ENCODE assay signal across 1 cellular context in the genomic region with DNA sequence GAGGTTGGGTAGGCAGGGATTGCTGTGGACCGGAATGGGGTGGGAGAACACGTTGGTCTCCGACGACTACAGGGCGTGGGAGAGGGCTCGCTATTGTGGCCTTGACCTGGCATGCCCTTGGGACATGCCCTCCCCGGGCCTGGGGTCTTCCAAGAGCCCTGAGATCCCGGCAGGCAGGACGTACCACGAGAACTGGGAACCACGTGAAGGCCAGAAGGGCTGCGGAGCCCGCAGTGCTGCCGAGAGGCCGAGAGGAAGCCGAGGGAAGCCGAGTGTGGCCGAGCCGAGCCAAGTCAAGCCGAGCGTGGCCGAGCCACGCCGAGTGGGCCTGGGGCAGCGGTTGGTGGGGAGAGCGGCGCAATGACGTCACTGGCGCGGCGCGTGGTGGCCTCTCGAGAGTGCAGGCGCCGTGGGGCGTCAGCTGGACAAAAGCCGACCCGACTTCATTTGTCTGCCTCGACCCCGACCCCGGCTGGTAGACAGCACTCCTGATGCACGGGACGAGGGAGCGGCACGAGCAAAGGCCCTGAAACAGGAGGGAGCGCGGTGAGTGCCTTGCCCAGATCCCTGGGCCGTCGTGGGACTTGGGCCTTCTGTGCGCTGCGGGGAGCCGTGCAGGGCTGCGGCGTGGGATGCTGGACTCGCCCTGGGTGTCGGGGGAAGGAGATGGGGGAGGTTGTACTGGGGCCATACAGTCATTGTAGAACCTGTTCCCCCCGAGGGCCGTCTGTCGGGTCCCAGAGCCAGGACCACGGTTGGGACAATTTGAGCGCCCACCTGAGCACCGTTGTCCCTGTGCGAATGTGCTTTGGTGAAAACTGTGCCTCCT.
A peak's percentile ranks its signal among the peaks of the same experiment; 100 is the strongest.
TF ChIP-seq lines count a peak whose summit lies in the region.

No MANE protein-coding gene starts in this region.

TF ChIP-seq in HepG2, 621 proteins besides CTCF, POLR2A, EP300 and RAD21 (continued from another document and continues in another):
- TF ChIP-seq ZNF646 (CRISPR knock-in tag; IDR thresholded peaks at IDR 0.05) (no peak), ZNF44 (CRISPR knock-in tag; IDR thresholded peaks at IDR 0.05) (no peak), ZNF616 (CRISPR knock-in tag; IDR thresholded peaks at IDR 0.05; ENCODE audit: low read depth) (no peak), ZFP1 (CRISPR knock-in tag; IDR thresholded peaks at IDR 0.05) (no peak), ZNF136 (CRISPR knock-in tag; IDR thresholded peaks at IDR 0.05; ENCODE audit: low read depth) (no peak), MTA1 (CRISPR knock-in tag; IDR thresholded peaks at IDR 0.05; ENCODE audit: borderline replicate concordance) (peak; percentile 45; the same call in 1 of the 2 replicates), ZNF776 (CRISPR knock-in tag; IDR thresholded peaks at IDR 0.05) (no peak), MED8 (CRISPR knock-in tag; IDR thresholded peaks at IDR 0.05; ENCODE audit: insufficient replicate concordance) (no peak), SRF (IDR thresholded peaks at IDR 0.05; ENCODE audit: low read depth, low read length) (no peak), ZNF296 (CRISPR knock-in tag; conservative IDR thresholded peaks at IDR 0.05) (no peak), HNF1B (CRISPR knock-in tag; IDR thresholded peaks at IDR 0.05) (no peak), SNAI1 (CRISPR knock-in tag; IDR thresholded peaks at IDR 0.05; ENCODE audit: borderline replicate concordance) (no peak), ZFP90 (CRISPR knock-in tag; IDR thresholded peaks at IDR 0.05; ENCODE audit: borderline replicate concordance) (no peak), ZNF577 (CRISPR knock-in tag; IDR thresholded peaks at IDR 0.05; ENCODE audit: borderline replicate concordance, low read depth) (no peak), SALL2 (CRISPR knock-in tag; IDR thresholded peaks at IDR 0.05) (no peak), PCBP1 (IDR thresholded peaks at IDR 0.05; ENCODE audit: borderline replicate concordance, low read depth, low read length) (0 out of 2 replicates have a peak, but pooled peaks have one; percentile 20), ZSCAN12 (CRISPR knock-in tag; IDR thresholded peaks at IDR 0.05) (no peak), ZNF564 (CRISPR knock-in tag; IDR thresholded peaks at IDR 0.05) (no peak), ATF7 (IDR thresholded peaks at IDR 0.05) (peak; percentile 91), ATF7 (CRISPR knock-in tag; IDR thresholded peaks at IDR 0.05) (no peak), NR2C2 (CRISPR knock-in tag; IDR thresholded peaks at IDR 0.05; ENCODE audit: borderline replicate concordance) (no peak), ZNF878 (CRISPR knock-in tag; IDR thresholded peaks at IDR 0.05) (no peak), ARID2 (CRISPR knock-in tag; IDR thresholded peaks at IDR 0.05; ENCODE audit: borderline replicate concordance) (no peak), ZNF552 (CRISPR knock-in tag; IDR thresholded peaks at IDR 0.05; ENCODE audit: borderline replicate concordance) (no peak), AGO1 (IDR thresholded peaks at IDR 0.05; ENCODE audit: low read depth, low read length, poor library complexity, severe bottlenecking) (peak; percentile 39), MEIS2 (CRISPR knock-in tag; IDR thresholded peaks at IDR 0.05) (no peak), GTF2F1 (IDR thresholded peaks at IDR 0.05; ENCODE audit: low read length) (no peak), NRL (CRISPR knock-in tag; IDR thresholded peaks at IDR 0.05; ENCODE audit: borderline replicate concordance) (0 out of 2 replicates have a peak, but pooled peaks have one; percentile 3), ZBTB38 (CRISPR knock-in tag; IDR thresholded peaks at IDR 0.05) (no peak), RARA (CRISPR knock-in tag; IDR thresholded peaks at IDR 0.05) (no peak), CREB1 (IDR thresholded peaks at IDR 0.05) (peak; percentile 92), CREB1 (CRISPR knock-in tag; IDR thresholded peaks at IDR 0.05) (no peak), ATF7-NPFF (CRISPR knock-in tag; IDR thresholded peaks at IDR 0.05; ENCODE audit: low read depth) (no peak), SRY (CRISPR knock-in tag; IDR thresholded peaks at IDR 0.05) (no peak), KDM2A (CRISPR knock-in tag; IDR thresholded peaks at IDR 0.05; ENCODE audit: borderline replicate concordance, low read depth) (no peak), ZNF331 (CRISPR knock-in tag; IDR thresholded peaks at IDR 0.05) (no peak), HOXA3 (CRISPR knock-in tag; IDR thresholded peaks at IDR 0.05) (peak; percentile 62), KDM3A (CRISPR knock-in tag; IDR thresholded peaks at IDR 0.05; ENCODE audit: low read depth) (no peak), ZNF580 (CRISPR knock-in tag; IDR thresholded peaks at IDR 0.05; ENCODE audit: borderline replicate concordance, low read depth) (no peak)
- TF ChIP-seq, protein P1, sequence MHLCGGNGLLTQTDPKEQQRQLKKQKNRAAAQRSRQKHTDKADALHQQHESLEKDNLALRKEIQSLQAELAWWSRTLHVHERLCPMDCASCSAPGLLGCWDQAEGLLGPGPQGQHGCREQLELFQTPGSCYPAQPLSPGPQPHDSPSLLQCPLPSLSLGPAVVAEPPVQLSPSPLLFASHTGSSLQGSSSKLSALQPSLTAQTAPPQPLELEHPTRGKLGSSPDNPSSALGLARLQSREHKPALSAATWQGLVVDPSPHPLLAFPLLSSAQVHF (CRISPR knock-in tag; IDR thresholded peaks at IDR 0.05) = 0 out of 2 replicates have a peak, but pooled peaks have one; percentile 63
- TF ChIP-seq, protein P2, sequence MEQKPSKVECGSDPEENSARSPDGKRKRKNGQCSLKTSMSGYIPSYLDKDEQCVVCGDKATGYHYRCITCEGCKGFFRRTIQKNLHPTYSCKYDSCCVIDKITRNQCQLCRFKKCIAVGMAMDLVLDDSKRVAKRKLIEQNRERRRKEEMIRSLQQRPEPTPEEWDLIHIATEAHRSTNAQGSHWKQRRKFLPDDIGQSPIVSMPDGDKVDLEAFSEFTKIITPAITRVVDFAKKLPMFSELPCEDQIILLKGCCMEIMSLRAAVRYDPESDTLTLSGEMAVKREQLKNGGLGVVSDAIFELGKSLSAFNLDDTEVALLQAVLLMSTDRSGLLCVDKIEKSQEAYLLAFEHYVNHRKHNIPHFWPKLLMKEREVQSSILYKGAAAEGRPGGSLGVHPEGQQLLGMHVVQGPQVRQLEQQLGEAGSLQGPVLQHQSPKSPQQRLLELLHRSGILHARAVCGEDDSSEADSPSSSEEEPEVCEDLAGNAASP (CRISPR knock-in tag; IDR thresholded peaks at IDR 0.05; ENCODE audit: borderline replicate concordance) = no peak
- TF ChIP-seq, protein P3, sequence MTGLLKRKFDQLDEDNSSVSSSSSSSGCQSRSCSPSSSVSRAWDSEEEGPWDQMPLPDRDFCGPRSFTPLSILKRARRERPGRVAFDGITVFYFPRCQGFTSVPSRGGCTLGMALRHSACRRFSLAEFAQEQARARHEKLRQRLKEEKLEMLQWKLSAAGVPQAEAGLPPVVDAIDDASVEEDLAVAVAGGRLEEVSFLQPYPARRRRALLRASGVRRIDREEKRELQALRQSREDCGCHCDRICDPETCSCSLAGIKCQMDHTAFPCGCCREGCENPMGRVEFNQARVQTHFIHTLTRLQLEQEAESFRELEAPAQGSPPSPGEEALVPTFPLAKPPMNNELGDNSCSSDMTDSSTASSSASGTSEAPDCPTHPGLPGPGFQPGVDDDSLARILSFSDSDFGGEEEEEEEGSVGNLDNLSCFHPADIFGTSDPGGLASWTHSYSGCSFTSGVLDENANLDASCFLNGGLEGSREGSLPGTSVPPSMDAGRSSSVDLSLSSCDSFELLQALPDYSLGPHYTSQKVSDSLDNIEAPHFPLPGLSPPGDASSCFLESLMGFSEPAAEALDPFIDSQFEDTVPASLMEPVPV (CRISPR knock-in tag; IDR thresholded peaks at IDR 0.05) = no peak
- TF ChIP-seq, protein P4, sequence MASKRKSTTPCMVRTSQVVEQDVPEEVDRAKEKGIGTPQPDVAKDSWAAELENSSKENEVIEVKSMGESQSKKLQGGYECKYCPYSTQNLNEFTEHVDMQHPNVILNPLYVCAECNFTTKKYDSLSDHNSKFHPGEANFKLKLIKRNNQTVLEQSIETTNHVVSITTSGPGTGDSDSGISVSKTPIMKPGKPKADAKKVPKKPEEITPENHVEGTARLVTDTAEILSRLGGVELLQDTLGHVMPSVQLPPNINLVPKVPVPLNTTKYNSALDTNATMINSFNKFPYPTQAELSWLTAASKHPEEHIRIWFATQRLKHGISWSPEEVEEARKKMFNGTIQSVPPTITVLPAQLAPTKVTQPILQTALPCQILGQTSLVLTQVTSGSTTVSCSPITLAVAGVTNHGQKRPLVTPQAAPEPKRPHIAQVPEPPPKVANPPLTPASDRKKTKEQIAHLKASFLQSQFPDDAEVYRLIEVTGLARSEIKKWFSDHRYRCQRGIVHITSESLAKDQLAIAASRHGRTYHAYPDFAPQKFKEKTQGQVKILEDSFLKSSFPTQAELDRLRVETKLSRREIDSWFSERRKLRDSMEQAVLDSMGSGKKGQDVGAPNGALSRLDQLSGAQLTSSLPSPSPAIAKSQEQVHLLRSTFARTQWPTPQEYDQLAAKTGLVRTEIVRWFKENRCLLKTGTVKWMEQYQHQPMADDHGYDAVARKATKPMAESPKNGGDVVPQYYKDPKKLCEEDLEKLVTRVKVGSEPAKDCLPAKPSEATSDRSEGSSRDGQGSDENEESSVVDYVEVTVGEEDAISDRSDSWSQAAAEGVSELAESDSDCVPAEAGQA (IDR thresholded peaks at IDR 0.05; ENCODE audit: low read depth) = no peak
- TF ChIP-seq, protein P4 (CRISPR knock-in tag; IDR thresholded peaks at IDR 0.05; ENCODE audit: borderline replicate concordance) = no peak
